Comparison of ENCODE assay signal across 9 cellular contexts in genomic region chr3:28317438-28318022, GRCh38. TPM values are rescaled to one million over a fixed set of nuclear protein-coding genes. Genes with fewer than 3 reads are reported as not detected.
DNase-seq lines count a peak whose midpoint lies in the region; ATAC-seq, FAIRE-seq and TF ChIP-seq lines count a peak whose summit lies in the region.
"Had no signal": no experiment of that assay in that cellular context is flagged by ENCODE, and none has a peak within 500 bp of the region (broad histone marks: within the 10 kb centered on the region; RNA-seq: fewer than 3 reads in every experiment).

No MANE protein-coding gene starts in this region.

- H3K9me3 ChIP-seq in cardiac muscle cell (ENCODE audit: low read depth) (no peaks in the 10 kb centered on the region), right atrium auricular region (no peaks in the 10 kb centered on the region)
- H3K9me3 ChIP-seq in effector memory CD4-positive, alpha-beta T cell (ENCODE audit: control insufficient read depth, low read length), result no peaks in the 10 kb centered on the region

- DNase-seq in cardiac muscle cell (ENCODE audit: low read depth in 1 of 2, low spot score in 1 of 2), result peak; percentile 58 to 62
- DNase-seq in right atrium auricular region (ENCODE audit: low spot score), result no peak
- peak; percentile 22 for DNase-seq in HTR-8/SVneo (ENCODE audit: insufficient read length, low spot score)
- peak in 2 of 3 donors; percentile 1 to 8 for DNase-seq in effector memory CD4-positive, alpha-beta T cell
- no peak for DNase-seq in natural killer cell
- DNase-seq in OCI-M2 (lab: John Stamatoyannopoulos, UW; ENCODE audit: unreplicated experiment), result no peak

- H3K27me3 ChIP-seq in cardiac muscle cell, result no peaks in the 10 kb centered on the region
- H3K27me3 ChIP-seq in right atrium auricular region, result no peaks in the 10 kb centered on the region
- no peaks in the 10 kb centered on the region for H3K27me3 ChIP-seq in effector memory CD4-positive, alpha-beta T cell (replicated peaks; ENCODE audit: control insufficient read depth, insufficient read depth, low read length, poor library complexity, severe bottlenecking)

- peak overlapping the region; percentile 12 to 46 for H3K27ac Mint-ChIP-seq in natural killer cell

- no peak overlapping the region for H3K4me3 Mint-ChIP-seq in natural killer cell

- TF ChIP-seq CTCF in cardiac muscle cell (IDR thresholded peaks at IDR 0.05; ENCODE audit: low read depth, low read length) (peak; percentile 69), right atrium auricular region (IDR thresholded peaks at IDR 0.05) (peak in 1 of 2 donors; percentile 62), natural killer cell (IDR thresholded peaks at IDR 0.05) (peak; percentile 88)

- H3K36me3 ChIP-seq in cardiac muscle cell (no peaks in the 10 kb centered on the region), right atrium auricular region (peaks cover 29% of the 10 kb centered on the region)
- no peaks in the 10 kb centered on the region for H3K36me3 ChIP-seq in effector memory CD4-positive, alpha-beta T cell (ENCODE audit: control insufficient read depth, insufficient read depth, low read length)

- H3K4me1 ChIP-seq in cardiac muscle cell (ENCODE audit: low read depth), result no peaks in the 10 kb centered on the region
- no peaks in the 10 kb centered on the region for H3K4me1 ChIP-seq in right atrium auricular region
- no peaks in the 10 kb centered on the region for H3K4me1 ChIP-seq in effector memory CD4-positive, alpha-beta T cell (ENCODE audit: control insufficient read depth, insufficient read depth, low read length, poor library complexity, severe bottlenecking)

- H3K36me3 Mint-ChIP-seq in natural killer cell, result peaks cover 26% of the 10 kb centered on the region

- H3K4me1 Mint-ChIP-seq in natural killer cell, result peaks cover 44 to 53% of the 10 kb centered on the region in 2 donors

- no peak overlapping the region for H3K4me3 ChIP-seq in cardiac muscle cell
- H3K4me3 ChIP-seq in right atrium auricular region, result no peak overlapping the region
- H3K4me3 ChIP-seq in effector memory CD4-positive, alpha-beta T cell (ENCODE audit: insufficient read depth, low read depth, low read length, poor library complexity, severe bottlenecking), result no peak overlapping the region

- H3K27me3 Mint-ChIP-seq in natural killer cell (ENCODE audit: low read depth in 2 of 2), result no peaks in the 10 kb centered on the region

- H3K9me3 Mint-ChIP-seq in natural killer cell, result no peaks in the 10 kb centered on the region

- H3K27ac ChIP-seq in cardiac muscle cell, result no peak overlapping the region
- H3K27ac ChIP-seq in right atrium auricular region, result no peak overlapping the region
- no peak overlapping the region for H3K27ac ChIP-seq in effector memory CD4-positive, alpha-beta T cell (ENCODE audit: insufficient read depth, low read length, poor library complexity, severe bottlenecking)

- intact Hi-C loops in natural killer cell (cut with micrococcal nuclease), result loop anchor here (1.0 kb wide), 1 partner anchor 11 kb away; no protein-coding TSS in a partner anchor

- ATAC-seq in GM21576 (IDR thresholded peaks at IDR 0.05; ENCODE audit: unreplicated experiment), result peak; percentile 96
- ATAC-seq in SK-N-SH treated with all-trans-retinoic acid at 6 μM for 48 hours, result peak; percentile 93
- ATAC-seq in natural killer cell, result peak; percentile 96 to 100 (median 100)

- FAIRE-seq in HTR-8/SVneo (lab: Jason Lieb, UNC), result no peak

TF ChIP-seq in SK-N-SH treated with all-trans-retinoic acid at 6 μM for 48 hours, 23 proteins besides CTCF, POLR2A, EP300 and RAD21:
- no peak for TF ChIP-seq RARB (CRISPR knock-in tag; IDR thresholded peaks at IDR 0.05)
- TF ChIP-seq ARNTL (CRISPR knock-in tag; IDR thresholded peaks at IDR 0.05; ENCODE audit: borderline replicate concordance, low read depth), result no peak
- no peak for TF ChIP-seq ESRRG (CRISPR knock-in tag; IDR thresholded peaks at IDR 0.05)
- no peak for TF ChIP-seq CSDC2 (CRISPR knock-in tag; IDR thresholded peaks at IDR 0.05)
- no peak for TF ChIP-seq ZNF565 (CRISPR knock-in tag; conservative IDR thresholded peaks at IDR 0.05; ENCODE audit: low read depth)
- no peak for TF ChIP-seq ZFP3 (CRISPR knock-in tag; IDR thresholded peaks at IDR 0.05)
- TF ChIP-seq SNAI2 (CRISPR knock-in tag; IDR thresholded peaks at IDR 0.05), result no peak
- no peak for TF ChIP-seq ISL1 (CRISPR knock-in tag; IDR thresholded peaks at IDR 0.05)
- no peak for TF ChIP-seq BACH2 (CRISPR knock-in tag; IDR thresholded peaks at IDR 0.05; ENCODE audit: borderline replicate concordance)
- no peak for TF ChIP-seq PATZ1 (CRISPR knock-in tag; IDR thresholded peaks at IDR 0.05; ENCODE audit: borderline replicate concordance)
- no peak for TF ChIP-seq ZNF8 (CRISPR knock-in tag; IDR thresholded peaks at IDR 0.05)
- TF ChIP-seq OSR1 (CRISPR knock-in tag; IDR thresholded peaks at IDR 0.05), result no peak
- TF ChIP-seq CSRNP3 (CRISPR knock-in tag; IDR thresholded peaks at IDR 0.05), result no peak
- TF ChIP-seq TSHZ2 (CRISPR knock-in tag; IDR thresholded peaks at IDR 0.05), result no peak

RNA-seq across cellular contexts. Expression of gene ZCWPW2, which starts 31.0 kb away (rescaled TPM):
- total RNA-seq in cardiac muscle cell (0.09 and 0.70 TPM in 2 replicates), right atrium auricular region (1 to 10 TPM; 1.2 to 3.4 TPM), natural killer cell (under 1 TPM in 1 of 3 donors, not detected in 2; 0.43 TPM)
- 2.4 and 2.9 TPM in 2 replicates for polyA plus RNA-seq in cardiac muscle cell
- total RNA-seq: HT1080 had no signal

RNA-seq across cellular contexts. Expression of gene AZI2, which starts 31.1 kb away (rescaled TPM):
- total RNA-seq in cardiac muscle cell, result 49.3 and 65.5 TPM in 2 replicates
- polyA plus RNA-seq in cardiac muscle cell, result 68.4 and 72.8 TPM in 2 replicates
- total RNA-seq in right atrium auricular region, result 10 to 100 TPM; 21.8 to 49.2 TPM
- total RNA-seq in natural killer cell, result 10 to 100 TPM; 29.3 to 38.6 (median 32.0) TPM

Comparison
In these comparisons a context has a peak if more than half of its experiments do, and no peak if none do; other contexts are left out.
1. DNase-seq: peak in cardiac muscle cell (2 of 2), HTR-8/SVneo (single experiment) and effector memory CD4-positive, alpha-beta T cell (2 of 3); none in right atrium auricular region (single experiment), natural killer cell (single experiment) and OCI-M2 (single experiment).
2. Peak in every context shown above with its lines, with median percentiles within 50 percentile points of each other: ATAC-seq.